In the genomic region with DNA sequence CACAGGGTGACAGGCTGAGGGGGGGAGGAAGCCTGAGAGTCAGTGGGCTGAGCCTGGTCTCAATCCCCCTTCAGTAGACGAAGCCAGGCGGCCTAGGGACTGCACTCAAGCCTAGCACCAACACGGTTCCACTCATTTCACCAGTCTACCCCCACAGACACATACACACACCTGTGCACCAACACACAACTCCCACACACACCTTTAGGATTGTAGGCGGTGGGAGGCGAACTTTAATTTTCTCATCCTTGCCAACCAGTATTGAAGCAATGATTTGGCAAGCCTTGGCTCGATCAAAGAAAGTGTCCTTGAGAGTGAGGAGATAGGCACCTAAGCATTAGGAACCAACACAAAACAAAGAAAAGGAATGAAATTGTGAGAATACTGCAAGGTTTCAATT, we compare ENCODE assay signal across 22 cellular contexts.
"Had no signal": no experiment of that assay in that cellular context is flagged by ENCODE, and none has a peak within 500 bp of the region (broad histone marks: within the 10 kb centered on the region; RNA-seq: fewer than 3 reads in every experiment).

No MANE protein-coding gene starts in this region.

- DNase-seq: activated CD4-positive, alpha-beta T cell treated with anti-CD3 and anti-CD28 coated beads for 4 hours; activated CD8-positive, alpha-beta memory T cell treated with anti-CD3 and anti-CD28 coated beads, Interleukin-2, amount 50 U/mL, for 48 hours; activated CD8-positive, alpha-beta T cell treated with anti-CD3 and anti-CD28 coated beads, Interleukin-2, amount 10 ng/mL, durations not matched to agents 7 days and 5 days; activated naive CD4-positive, alpha-beta T cell treated with anti-CD3 and anti-CD28 coated beads, Interleukin-2, amount 50 U/mL, for 16 hours; activated naive CD8-positive, alpha-beta T cell treated with anti-CD3 and anti-CD28 coated beads, Interleukin-2, amount 10 ng/mL, durations not matched to agents 7 days and 5 days; activated T-cell treated with anti-CD3 and anti-CD28 coated beads, Interleukin-2, amount 50 U/mL, for 1 hour; anterior cingulate cortex; cerebellar nuclear complex; Karpas-422; MM.1S; NCI-H1105 treated with DMSO at 0.1 percent for 48 hours; NCI-H1436 treated with DMSO at 0.1 percent for 48 hours; NCI-H187; NCI-H2081 treated with DMSO at 0.1 percent for 48 hours; NCI-H446; NCI-H524; T-cell; T-helper 2 cell had no signal

- H3K4me1 Mint-ChIP-seq: activated naive CD8-positive, alpha-beta T cell treated with anti-CD3 and anti-CD28 coated beads, Interleukin-2, amount 10 ng/mL, durations not matched to agents 7 days and 5 days; T-cell had no signal

- H3K4me3 Mint-ChIP-seq: activated CD8-positive, alpha-beta T cell treated with anti-CD3 and anti-CD28 coated beads, Interleukin-2, amount 10 ng/mL, durations not matched to agents 7 days and 5 days; activated naive CD8-positive, alpha-beta T cell treated with anti-CD3 and anti-CD28 coated beads, Interleukin-2, amount 10 ng/mL, durations not matched to agents 7 days and 5 days; T-cell had no signal

- H3K27me3 Mint-ChIP-seq: activated naive CD8-positive, alpha-beta T cell treated with anti-CD3 and anti-CD28 coated beads, Interleukin-2, amount 10 ng/mL, durations not matched to agents 7 days and 5 days; T-cell had no signal

- ATAC-seq: activated CD4-positive, CD25-positive, alpha-beta regulatory T cell treated with anti-CD3 and anti-CD28 coated beads, Interleukin-2, amount 50 U/mL, for 24 hours; activated CD8-positive, alpha-beta T cell treated with anti-CD3 and anti-CD28 coated beads, Interleukin-2, amount 10 ng/mL, durations not matched to agents 7 days and 5 days; Right ventricle myocardium inferior; T-cell had no signal

- H3K27ac ChIP-seq: PC-9, SK-N-MC had no signal

- H3K9me3 Mint-ChIP-seq: activated naive CD8-positive, alpha-beta T cell treated with anti-CD3 and anti-CD28 coated beads, Interleukin-2, amount 10 ng/mL, durations not matched to agents 7 days and 5 days; T-cell had no signal

- H3K27ac Mint-ChIP-seq: activated CD8-positive, alpha-beta T cell treated with anti-CD3 and anti-CD28 coated beads, Interleukin-2, amount 10 ng/mL, durations not matched to agents 7 days and 5 days; activated naive CD8-positive, alpha-beta T cell treated with anti-CD3 and anti-CD28 coated beads, Interleukin-2, amount 10 ng/mL, durations not matched to agents 7 days and 5 days; T-cell had no signal
